11 cellular contexts compared by ENCODE assay signal in genomic region chr16:7566360-7566759, GRCh38.
"Had no signal": no experiment of that assay in that cellular context is flagged by ENCODE, and none has a peak within 500 bp of the region (broad histone marks: within the 10 kb centered on the region; RNA-seq: fewer than 3 reads in every experiment).

No MANE protein-coding gene starts in this region.

- H3K4me3 ChIP-seq: GM23248, GM23338, HAP-1 had no signal

- H3K9me3 ChIP-seq: HAP-1 had no signal

- FAIRE-seq: H1, H54 had no signal

- ATAC-seq: GM23338, HCT116 had no signal

- H3K9ac ChIP-seq: GM23248 had no signal

- H2AFZ ChIP-seq: GM23248, GM23338 had no signal

- DNase-seq: GM23248, GOT3, H7, H9, HCEC 1CT, HFFc6 had no signal

- H3K4me1 ChIP-seq: HAP-1 had no signal

- H3K27ac ChIP-seq: GM23248 had no signal

- H3K4me2 ChIP-seq: GM23338 had no signal

- H3K36me3 ChIP-seq: HAP-1 had no signal
